32 cellular contexts compared by ENCODE assay signal in the genomic region with DNA sequence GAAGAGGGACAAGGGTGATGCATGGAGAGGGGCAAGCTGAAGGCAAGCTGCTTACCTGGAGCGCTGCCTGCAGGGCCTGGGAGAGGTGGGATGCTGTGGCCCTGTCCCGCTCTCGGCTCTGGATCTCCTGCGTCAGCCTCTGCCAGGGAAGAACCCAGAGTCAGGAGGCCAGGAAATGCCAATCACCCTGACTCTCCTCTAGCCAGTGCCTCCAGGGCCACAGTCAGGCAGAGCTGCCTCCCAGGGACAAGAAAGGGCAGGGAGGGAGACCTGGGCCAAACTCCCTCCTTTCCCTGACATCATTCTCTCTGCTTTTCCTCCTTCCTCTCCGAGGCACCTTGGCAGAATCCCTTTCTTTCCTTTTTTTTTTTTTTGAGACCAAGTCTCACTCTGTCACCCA. TPM values are rescaled to one million over a fixed set of nuclear protein-coding genes. Genes with fewer than 3 reads are reported as not detected.
"Had no signal": no experiment of that assay in that cellular context is flagged by ENCODE, and none has a peak within 500 bp of the region (broad histone marks: within the 10 kb centered on the region; RNA-seq: fewer than 3 reads in every experiment).

No MANE protein-coding gene starts in this region.

- H3K4me2 ChIP-seq: PC-9 had no signal

- H3K9me3 Mint-ChIP-seq: activated naive CD4-positive, alpha-beta T cell treated with anti-CD3 and anti-CD28 coated beads, Interleukin-2, amount 50 U/mL, for 24 hours; activated naive CD8-positive, alpha-beta T cell treated with anti-CD3 and anti-CD28 coated beads, Interleukin-2, amount 10 ng/mL, durations not matched to agents 7 days and 5 days; activated T-cell treated with anti-CD3 and anti-CD28 coated beads, Interleukin-2, amount 50 U/mL, for 24 hours; activated T-helper 2 cell treated with anti-CD3 and anti-CD28 coated beads, Interferon-gamma antibody, Interleukin-2, Interleukin-4, amounts not matched to agents 10 μg/mL and 5 μg/mL and 100 μg/mL, durations not matched to agents 14 hours and 24 hours and 36 hours had no signal

- H3K9me3 ChIP-seq: body of pancreas, breast epithelium, MG63 had no signal

- DNase-seq: activated CD4-positive, alpha-beta T cell treated with anti-CD3 and anti-CD28 coated beads for 1 hour; activated CD4-positive, alpha-beta T cell treated with anti-CD3 and anti-CD28 coated beads for 48 hours; activated CD4-positive, alpha-beta T cell treated with anti-CD3 and anti-CD28 coated beads, Interleukin-2, amount 50 U/mL, for 4 hours; activated CD4-positive, CD25-positive, alpha-beta regulatory T cell; activated CD8-positive, alpha-beta T cell treated with anti-CD3 and anti-CD28 coated beads, Interleukin-2, amount 10 ng/mL, durations not matched to agents 7 days and 5 days; activated gamma-delta T cell; activated naive CD4-positive, alpha-beta T cell treated with Interleukin-2 at 50 U/mL for 16 hours; activated naive CD8-positive, alpha-beta T cell treated with anti-CD3 and anti-CD28 coated beads, Interleukin-2, amount 10 ng/mL, durations not matched to agents 7 days and 5 days; activated T-cell treated with anti-CD3 and anti-CD28 coated beads, Interleukin-2, amount 50 U/mL, for 24 hours; amygdala; body of pancreas; MG63; NCI-H1048; NCI-H1436 treated with DMSO at 0.1 percent for 48 hours; NCI-H1694 treated with DMSO at 0.1 percent for 48 hours; NCI-H2029; NCI-H510A; NCI-H526; NCI-H748 treated with DMSO at 0.1 percent for 48 hours; NK-92 treated with Interleukin-12 subunit alpha and Interleukin-12 subunit beta, amount 100 ng/mL, for 24 hours; PC-9; Right ventricle myocardium superior; SW 1271; T-helper 1 cell; T-helper 2 cell; T-helper 9 cell; WERI-Rb-1 had no signal

- H3K4me3 Mint-ChIP-seq: activated CD8-positive, alpha-beta T cell treated with anti-CD3 and anti-CD28 coated beads, Interleukin-2, amount 10 ng/mL, durations not matched to agents 7 days and 5 days; activated naive CD4-positive, alpha-beta T cell treated with anti-CD3 and anti-CD28 coated beads, Interleukin-2, amount 50 U/mL, for 24 hours; activated naive CD8-positive, alpha-beta T cell treated with anti-CD3 and anti-CD28 coated beads, Interleukin-2, amount 10 ng/mL, durations not matched to agents 7 days and 5 days; activated T-cell treated with anti-CD3 and anti-CD28 coated beads, Interleukin-2, amount 50 U/mL, for 24 hours had no signal

- ATAC-seq: activated CD8-positive, alpha-beta T cell treated with anti-CD3 and anti-CD28 coated beads, Interleukin-2, amount 10 ng/mL, durations not matched to agents 7 days and 5 days; body of pancreas had no signal

- H3K27me3 ChIP-seq: body of pancreas, breast epithelium, MG63 had no signal

- H3K36me3 ChIP-seq: breast epithelium, MG63 had no signal

- H3K27ac Mint-ChIP-seq: activated CD8-positive, alpha-beta T cell treated with anti-CD3 and anti-CD28 coated beads, Interleukin-2, amount 10 ng/mL, durations not matched to agents 7 days and 5 days; activated naive CD4-positive, alpha-beta T cell treated with anti-CD3 and anti-CD28 coated beads, Interleukin-2, amount 50 U/mL, for 24 hours; activated naive CD8-positive, alpha-beta T cell treated with anti-CD3 and anti-CD28 coated beads, Interleukin-2, amount 10 ng/mL, durations not matched to agents 7 days and 5 days; activated T-cell treated with anti-CD3 and anti-CD28 coated beads, Interleukin-2, amount 50 U/mL, for 24 hours; activated T-helper 2 cell treated with anti-CD3 and anti-CD28 coated beads, Interferon-gamma antibody, Interleukin-2, Interleukin-4, amounts not matched to agents 10 μg/mL and 5 μg/mL and 100 μg/mL, durations not matched to agents 14 hours and 24 hours and 36 hours had no signal

- FAIRE-seq: astrocyte, RCC 7860 had no signal

- H3K4me3 ChIP-seq: body of pancreas, breast epithelium, MG63, PC-9 had no signal

- H3K36me3 Mint-ChIP-seq: activated naive CD4-positive, alpha-beta T cell treated with anti-CD3 and anti-CD28 coated beads, Interleukin-2, amount 50 U/mL, for 24 hours; activated naive CD8-positive, alpha-beta T cell treated with anti-CD3 and anti-CD28 coated beads, Interleukin-2, amount 10 ng/mL, durations not matched to agents 7 days and 5 days had no signal

- H3K4me1 ChIP-seq: breast epithelium had no signal

- H2AFZ ChIP-seq: PC-9 had no signal

- H3K27ac ChIP-seq: body of pancreas, breast epithelium, PC-9, WERI-Rb-1 had no signal

RNA-seq across cellular contexts. Expression of gene EVPL, which starts 15.2 kb away (rescaled TPM):
- total RNA-seq: activated T-helper 2 cell treated with anti-CD3 and anti-CD28 coated beads, Interferon-gamma antibody, Interleukin-2, Interleukin-4, amounts not matched to agents 10 μg/mL and 5 μg/mL and 100 μg/mL, durations not matched to agents 14 hours and 24 hours and 36 hours; astrocyte had no signal
